In the genomic region with DNA sequence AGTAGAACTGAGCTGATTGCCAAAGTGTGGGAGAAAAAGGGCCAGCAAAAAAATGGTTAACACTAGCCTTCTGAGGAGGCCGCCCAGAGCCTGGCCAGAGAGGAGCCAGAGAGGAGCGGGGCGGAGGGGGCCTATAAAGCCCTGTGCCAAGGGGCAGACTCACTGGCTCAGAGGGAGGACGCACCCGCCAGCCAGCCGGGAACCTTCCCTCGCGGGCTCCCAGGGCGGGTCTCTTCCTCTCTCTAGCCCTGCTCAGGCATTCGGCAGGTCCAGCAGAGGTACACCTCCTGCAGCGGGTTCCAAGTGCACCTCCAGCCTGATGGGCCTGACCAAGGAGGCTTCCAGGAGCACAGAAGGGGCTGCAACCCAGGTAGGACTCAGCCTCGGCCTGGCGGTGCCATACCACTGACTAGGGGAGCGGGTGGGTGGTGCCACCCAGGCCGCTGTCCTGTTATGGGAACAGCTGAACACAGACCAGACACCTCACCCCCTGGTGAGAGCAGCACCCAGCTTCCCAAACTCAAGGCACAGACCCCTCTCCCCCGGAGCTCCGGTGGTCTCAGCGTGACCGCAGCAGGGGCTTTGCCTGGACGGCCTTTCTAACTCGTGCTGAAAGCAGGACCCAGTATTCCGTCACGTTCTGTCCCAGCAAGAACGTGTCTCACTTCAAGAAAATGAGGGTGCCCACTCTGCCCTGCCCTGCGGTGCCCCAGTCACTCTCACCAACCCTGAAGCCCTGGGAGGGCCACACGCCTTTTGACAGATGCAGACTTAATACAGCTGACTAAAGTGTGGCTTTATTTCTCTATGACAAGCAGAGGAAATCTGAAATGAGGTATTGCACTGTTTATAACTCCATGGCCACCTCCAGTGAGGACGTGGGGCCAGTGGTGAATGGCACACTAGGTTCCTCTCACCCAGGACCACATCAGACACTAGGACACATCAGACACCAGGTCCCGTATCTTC, we compare ENCODE assay signal across 8 cellular contexts. TPM values are rescaled to one million over a fixed set of nuclear protein-coding genes. Genes with fewer than 3 reads are reported as not detected.
DNase-seq lines count a peak whose midpoint lies in the region; ATAC-seq and TF ChIP-seq lines count a peak whose summit lies in the region.

A gene (plus strand): TSS at position 162 of the 969 bp plus-strand sequence. CDS start 3,616 bp downstream, outside the sequence.

- peak within 1 kb of the TSS; percentile 56 for H3K4me3 Mint-ChIP-seq in activated CD8-positive, alpha-beta memory T cell treated with anti-CD3 and anti-CD28 coated beads, Interleukin-2, amount 10 ng/mL, durations not matched to agents 7 days and 5 days
- H3K4me3 Mint-ChIP-seq in T-helper 17 cell, result peak within 1 kb of the TSS; percentile 73
- H3K4me3 Mint-ChIP-seq in nephron progenitor cell, result peak within 1 kb of the TSS; percentile 78

- no peak for ATAC-seq in activated CD8-positive, alpha-beta memory T cell treated with anti-CD3 and anti-CD28 coated beads, Interleukin-2, amount 10 ng/mL, durations not matched to agents 7 days and 5 days
- ATAC-seq in T-helper 17 cell (no peak), GM18907 (IDR thresholded peaks at IDR 0.05; ENCODE audit: unreplicated experiment) (no peak), GM19324 (IDR thresholded peaks at IDR 0.05; ENCODE audit: low FRiP score, unreplicated experiment) (no peak)

- H3K9me3 Mint-ChIP-seq in activated CD8-positive, alpha-beta memory T cell treated with anti-CD3 and anti-CD28 coated beads, Interleukin-2, amount 10 ng/mL, durations not matched to agents 7 days and 5 days (ENCODE audit: low read depth), result no peaks in the 10 kb centered on the region
- H3K9me3 Mint-ChIP-seq in nephron progenitor cell, result no peaks in the 10 kb centered on the region

- H3K36me3 ChIP-seq in fibroblast of lung (ENCODE audit: control insufficient read depth, insufficient read depth, low read length), result peaks cover 2% of the 10 kb centered on the region

- H3K9me3 ChIP-seq in T-helper 17 cell (ENCODE audit: control insufficient read depth, low read length, poor library complexity, severe bottlenecking) (no peaks in the 10 kb centered on the region), fibroblast of lung (ENCODE audit: control insufficient read depth, insufficient read depth, low read depth, low read length) (no peaks in the 10 kb centered on the region)

- H3K27me3 ChIP-seq in fibroblast of lung (ENCODE audit: control insufficient read depth, insufficient read depth, low read length), result no peaks in the 10 kb centered on the region

- no peaks in the 10 kb centered on the region for H3K36me3 Mint-ChIP-seq in activated CD8-positive, alpha-beta memory T cell treated with anti-CD3 and anti-CD28 coated beads, Interleukin-2, amount 10 ng/mL, durations not matched to agents 7 days and 5 days
- H3K36me3 Mint-ChIP-seq in T-helper 17 cell (ENCODE audit: low read depth), result peaks cover 4% of the 10 kb centered on the region
- peaks cover 6% of the 10 kb centered on the region for H3K36me3 Mint-ChIP-seq in nephron progenitor cell (ENCODE audit: low read depth)

- H3K4me2 ChIP-seq in fibroblast of lung (ENCODE audit: extremely low read depth, insufficient read depth, low read length), result peak within 1 kb of the TSS; percentile 90

- DNase-seq in activated CD8-positive, alpha-beta memory T cell treated with anti-CD3 and anti-CD28 coated beads, Interleukin-2, amount 10 ng/mL, durations not matched to agents 7 days and 5 days, result no peak
- DNase-seq in activated CD8-positive, alpha-beta memory T cell treated with anti-CD3 and anti-CD28 coated beads, Interleukin-2, amount 50 U/mL, for 4 hours, result no peak
- DNase-seq in T-helper 17 cell (no peak), fibroblast of lung (ENCODE audit: low read depth in 2 of 2) (peak; percentile 52 to 62), nephron progenitor cell (peak; percentile 57), NCI-H1694 (lab: John Stamatoyannopoulos, UW) (no peak)

- peaks cover 6% of the 10 kb centered on the region for H3K27me3 Mint-ChIP-seq in activated CD8-positive, alpha-beta memory T cell treated with anti-CD3 and anti-CD28 coated beads, Interleukin-2, amount 10 ng/mL, durations not matched to agents 7 days and 5 days
- H3K27me3 Mint-ChIP-seq in T-helper 17 cell (no peaks in the 10 kb centered on the region), nephron progenitor cell (ENCODE audit: low read depth, poor library complexity) (peaks cover 4% of the 10 kb centered on the region)

- H3K79me2 ChIP-seq in fibroblast of lung (ENCODE audit: control insufficient read depth, insufficient read depth, low read length), result no peaks in the 10 kb centered on the region

- H3K4me3 ChIP-seq in fibroblast of lung (replicated peaks in 1 of 4; ENCODE audit: control extremely low read depth in 1 of 4, insufficient read depth in 1 of 4, low read depth in 3 of 4, low read length in 4 of 4), result peak within 1 kb of the TSS; percentile 30 to 63 (median 40)

- H3K27ac ChIP-seq in fibroblast of lung (ENCODE audit: insufficient read depth, low read length), result peak within 1 kb of the TSS; percentile 49

- TF ChIP-seq CTCF in fibroblast of lung (conservative IDR thresholded peaks at IDR 0.05 in 1 of 2, IDR thresholded peaks at IDR 0.05 in 1 of 2; ENCODE audit: low read depth in 1 of 2, low read length in 2 of 2) (no peak), nephron progenitor cell (IDR thresholded peaks at IDR 0.05) (no peak)

- H3K27ac Mint-ChIP-seq in activated CD8-positive, alpha-beta memory T cell treated with anti-CD3 and anti-CD28 coated beads, Interleukin-2, amount 10 ng/mL, durations not matched to agents 7 days and 5 days, result no peak within 1 kb of the TSS
- H3K27ac Mint-ChIP-seq in T-helper 17 cell (peak within 1 kb of the TSS; percentile 76), nephron progenitor cell (peak within 1 kb of the TSS; percentile 60)

- H4K20me1 ChIP-seq in fibroblast of lung (ENCODE audit: control insufficient read depth, extremely low read depth, insufficient read depth, low read length), result no peaks in the 10 kb centered on the region

- H2AFZ ChIP-seq in fibroblast of lung (ENCODE audit: low read length), result peak within 1 kb of the TSS; percentile 44

- peaks cover 17% of the 10 kb centered on the region for H3K4me1 ChIP-seq in fibroblast of lung (ENCODE audit: control insufficient read depth, extremely low read depth, insufficient read depth, low read length)

- H3K9ac ChIP-seq in fibroblast of lung (ENCODE audit: insufficient read depth, low read length), result peak within 1 kb of the TSS; percentile 25

- CTCF ChIA-PET in activated CD8-positive, alpha-beta memory T cell treated with anti-CD3 and anti-CD28 coated beads, Interleukin-2, amount 10 ng/mL, durations not matched to agents 7 days and 5 days (lab: Charles Lee), result interaction anchor here (1.2 to 5.6 kb wide), 6 partner anchors 11 to 95 kb away, joined by 3 to 69 read pairs (median 12); no protein-coding TSS in a partner anchor

- peaks cover 7% of the 10 kb centered on the region for H3K4me1 Mint-ChIP-seq in activated CD8-positive, alpha-beta memory T cell treated with anti-CD3 and anti-CD28 coated beads, Interleukin-2, amount 10 ng/mL, durations not matched to agents 7 days and 5 days
- H3K4me1 Mint-ChIP-seq in T-helper 17 cell (peaks cover 14% of the 10 kb centered on the region), nephron progenitor cell (peaks cover 75% of the 10 kb centered on the region)

RNA-seq across cellular contexts. Expression of the gene that starts here (rescaled TPM):
- total RNA-seq in activated CD8-positive, alpha-beta memory T cell treated with anti-CD3 and anti-CD28 coated beads, Interleukin-2, amount 10 ng/mL, durations not matched to agents 7 days and 5 days, result not detected
- total RNA-seq in T-helper 17 cell, result under 1 TPM in 1 of 2 donors, not detected in 1; 0.25 TPM
- total RNA-seq in fibroblast of lung, result 1.5 and 2.3 TPM in 2 replicates
- 2.0 and 2.4 TPM in 2 replicates for polyA plus RNA-seq in fibroblast of lung
- 2.2 and 2.9 TPM in 2 replicates for polyA plus RNA-seq in fibroblast of lung (2012)
- 3.5 TPM in 2 replicates for polyA minus RNA-seq in fibroblast of lung (ENCODE audit: low replicate concordance)

Comparison
In these comparisons a context has a peak if more than half of its experiments do, and no peak if none do; other contexts are left out.
1. DNase-seq: peak in fibroblast of lung (2 of 2) and nephron progenitor cell (single experiment); none in activated CD8-positive, alpha-beta memory T cell treated with anti-CD3 and anti-CD28 coated beads, Interleukin-2, amount 10 ng/mL, durations not matched to agents 7 days and 5 days (single experiment), activated CD8-positive, alpha-beta memory T cell treated with anti-CD3 and anti-CD28 coated beads, Interleukin-2, amount 50 U/mL, for 4 hours (single experiment), T-helper 17 cell (0 of 3) and NCI-H1694 (single experiment).
2. Peak in every context shown above with its lines, with median percentiles within 50 percentile points of each other: H3K4me3 Mint-ChIP-seq.